In genomic region chr3:177483182-177483967, GRCh38 we compare ENCODE assay signal across 10 cellular contexts.
DNase-seq lines count a peak whose midpoint lies in the region; ATAC-seq, FAIRE-seq and TF ChIP-seq lines count a peak whose summit lies in the region.
"Had no signal": no experiment of that assay in that cellular context is flagged by ENCODE, and none has a peak within 500 bp of the region (broad histone marks: within the 10 kb centered on the region; RNA-seq: fewer than 3 reads in every experiment).

No MANE protein-coding gene starts in this region.

- H3K27ac ChIP-seq in brain microvascular endothelial cell: no peak overlapping the region
- H3K27ac ChIP-seq in mesodermal cell (ENCODE audit: low read depth, low read length, severe bottlenecking): peak overlapping the region; percentile 17
- no peak overlapping the region for H3K27ac ChIP-seq in gastrocnemius medialis

- in situ Hi-C loops in brain microvascular endothelial cell (cut with HindIII; ENCODE audit: low pct_ligation_motif_present, low sequenced_read_pairs): no loop called here
- in situ Hi-C loops in gastrocnemius medialis (cut with MboI; ENCODE audit: low sequenced_read_pairs in 4 of 4): no loop called here

- H3K9me3 ChIP-seq in MG63 (peaks cover 15% of the 10 kb centered on the region), mesodermal cell (ENCODE audit: control insufficient read depth, low read length) (peaks cover 4% of the 10 kb centered on the region), gastrocnemius medialis (no peaks in the 10 kb centered on the region)

- H3K4me3 ChIP-seq in MG63 (no peak overlapping the region), brain microvascular endothelial cell (ENCODE audit: low read depth, low read length) (no peak overlapping the region), mesodermal cell (ENCODE audit: extremely low read depth, insufficient read depth, low read length, poor library complexity, severe bottlenecking) (no peak overlapping the region), gastrocnemius medialis (no peak overlapping the region)

- no peak for FAIRE-seq in RCC 7860 (lab: Jason Lieb, UNC)

- intact Hi-C loops in gastrocnemius medialis (cut with DNase I; ENCODE audit: low total_unique reads): no loop called here

- 20 to 51% methylated on average over 2 to 3 of the region's 4 CpGs for WGBS in mesodermal cell (ENCODE audit: insufficient coverage in 2 of 2), 2 experiments

- no peaks in the 10 kb centered on the region for H3K27me3 ChIP-seq in MG63
- no peaks in the 10 kb centered on the region for H3K27me3 ChIP-seq in brain microvascular endothelial cell (replicated peaks)
- H3K27me3 ChIP-seq in gastrocnemius medialis: no peaks in the 10 kb centered on the region

- H3K4me1 ChIP-seq in mesodermal cell (ENCODE audit: control insufficient read depth, insufficient read depth, low read length, poor library complexity, severe bottlenecking) (peaks cover 12% of the 10 kb centered on the region), gastrocnemius medialis (peaks cover 0 to 6% of the 10 kb centered on the region in 2 donors)

- DNase-seq in ELR (ENCODE audit: low read depth) (peak; percentile 30), MG63 (peak; percentile 16), brain microvascular endothelial cell (no peak), RCC 7860 (ENCODE audit: low spot score) (no peak), gastrocnemius medialis (no peak), GM19238 (ENCODE audit: insufficient read length, low spot score) (no peak)
- no peak for DNase-seq in activated naive CD4-positive, alpha-beta T cell (lab: John Stamatoyannopoulos, UW)
- DNase-seq: NCI-H1092 treated with DMSO at 0.1 percent for 48 hours had no signal

- TF ChIP-seq POLR2A in gastrocnemius medialis (IDR thresholded peaks at IDR 0.05): no peak

- no peak for ATAC-seq in gastrocnemius medialis
- ATAC-seq: activated CD4-positive, CD25-positive, alpha-beta regulatory T cell treated with anti-CD3 and anti-CD28 coated beads, Interleukin-2, amount 50 U/mL, for 24 hours had no signal

- H3K36me3 ChIP-seq in MG63: peaks cover 9% of the 10 kb centered on the region
- no peaks in the 10 kb centered on the region for H3K36me3 ChIP-seq in brain microvascular endothelial cell (replicated peaks)
- H3K36me3 ChIP-seq in mesodermal cell (ENCODE audit: control insufficient read depth, insufficient read depth, low read length): no peaks in the 10 kb centered on the region
- no peaks in the 10 kb centered on the region for H3K36me3 ChIP-seq in gastrocnemius medialis

- TF ChIP-seq CTCF in brain microvascular endothelial cell (IDR thresholded peaks at IDR 0.05; ENCODE audit: low read depth, low read length, missing control alignments) (peak; percentile 58), gastrocnemius medialis (IDR thresholded peaks at IDR 0.05 in 4 of 5, conservative IDR thresholded peaks at IDR 0.05 in 1 of 5) (peak in 1 of 5 experiments; percentile 29)

Comparison
In these comparisons a context has a peak if more than half of its experiments do, and no peak if none do; other contexts are left out.
1. DNase-seq: peak in ELR (single experiment) and MG63 (single experiment); none in brain microvascular endothelial cell (single experiment), RCC 7860 (single experiment), gastrocnemius medialis (0 of 2), activated naive CD4-positive, alpha-beta T cell (0 of 4) and GM19238 (single experiment).